ENCODE assay signal across 17 cellular contexts in the genomic region with DNA sequence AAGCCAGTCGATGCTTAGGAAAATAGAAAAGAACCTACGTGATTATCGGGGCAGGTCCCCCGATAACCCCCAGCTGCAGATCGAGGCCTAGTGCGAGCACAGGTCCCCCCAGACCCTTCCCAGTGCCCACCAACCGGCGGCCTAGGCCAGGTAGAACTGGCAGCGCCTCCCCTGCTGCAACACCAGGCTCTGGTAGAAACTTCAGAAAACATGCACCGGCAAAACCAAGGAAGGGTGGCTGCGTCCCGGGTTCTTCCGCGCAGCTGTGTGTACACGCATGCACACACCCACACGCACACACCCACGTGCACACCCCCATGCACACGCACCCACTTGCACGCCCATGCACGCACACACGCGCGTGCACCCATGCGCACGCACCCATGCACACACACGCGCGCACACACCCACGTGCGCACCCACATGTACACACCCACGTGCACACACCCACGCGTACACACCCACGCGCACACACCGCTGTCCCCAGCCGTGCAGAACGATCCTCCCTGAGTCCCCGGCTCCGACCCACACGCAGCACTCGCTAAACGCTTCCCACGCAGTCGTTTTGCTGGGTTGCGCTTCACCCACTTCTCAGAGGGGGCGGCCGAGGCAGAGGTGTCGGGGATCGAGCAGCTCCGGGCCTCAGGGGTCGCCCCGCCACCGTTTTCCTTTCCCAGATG. TPM values are rescaled to one million over a fixed set of nuclear protein-coding genes. Genes with fewer than 3 reads are reported as not detected.
DNase-seq lines count a peak whose midpoint lies in the region; ATAC-seq and TF ChIP-seq lines count a peak whose summit lies in the region.
"Had no signal": no experiment of that assay in that cellular context is flagged by ENCODE, and none has a peak within 500 bp of the region (broad histone marks: within the 10 kb centered on the region; RNA-seq: fewer than 3 reads in every experiment).

No MANE protein-coding gene starts in this region.

- H3K27me3 ChIP-seq in HUES64 (ENCODE audit: insufficient read depth, low read length), result peaks cover 72% of the 10 kb centered on the region
- H3K27me3 ChIP-seq in osteoblast (ENCODE audit: insufficient read depth, low read length), result peaks cover 67% of the 10 kb centered on the region

- TF ChIP-seq CTCF in osteoblast (IDR thresholded peaks at IDR 0.05; ENCODE audit: extremely low read depth, low read depth, low read length), result no peak
- no peak for TF ChIP-seq CTCF in GM13977 (IDR thresholded peaks at IDR 0.05; ENCODE audit: extremely low read depth, insufficient read depth, missing control alignments)

- DNase-seq in ecto neural progenitor cell (ENCODE audit: low spot score), result peak; percentile 47
- peak; percentile 74 for DNase-seq in osteoblast (ENCODE audit: insufficient read length, low spot score, missing footprints)
- DNase-seq in GM13977 (ENCODE audit: low spot score), result no peak
- DNase-seq: activated T-cell treated with anti-CD3 and anti-CD28 coated beads for 4 hours, cortex of kidney, DMS79 treated with DMSO at 0.1 percent for 48 hours, lower lobe of right lung, NCI-H1048, substantia nigra had no signal

- H3K9ac ChIP-seq in HUES64 (ENCODE audit: low read depth, low read length), result peak overlapping the region; percentile 54; the same call in 1 of the 2 replicates

- no peak overlapping the region for H3K4me2 ChIP-seq in osteoblast (ENCODE audit: insufficient read depth, low read length)
- H3K4me2 ChIP-seq: hepatocyte had no signal

- H3K36me3 ChIP-seq in HUES64 (ENCODE audit: insufficient read depth, low read length), result no peaks in the 10 kb centered on the region
- H3K36me3 ChIP-seq in osteoblast (ENCODE audit: insufficient read depth, low read length), result no peaks in the 10 kb centered on the region
- H3K36me3 ChIP-seq: esophagus muscularis mucosa, lower lobe of right lung had no signal

- peak overlapping the region; percentile 47 for H3K4me3 ChIP-seq in HUES64 (ENCODE audit: low read length)
- no peak overlapping the region for H3K4me3 ChIP-seq in osteoblast (ENCODE audit: insufficient read depth, low read length)
- H3K4me3 ChIP-seq: esophagus muscularis mucosa, hepatocyte, lower lobe of right lung had no signal

- H3K79me2 ChIP-seq in osteoblast (ENCODE audit: insufficient read depth, low read length), result no peaks in the 10 kb centered on the region
- H3K79me2 ChIP-seq: hepatocyte had no signal

- H2AFZ ChIP-seq in osteoblast (ENCODE audit: low read length), result no peak overlapping the region
- H2AFZ ChIP-seq: hepatocyte had no signal

- no peak for ATAC-seq in GM18519 (IDR thresholded peaks at IDR 0.05; ENCODE audit: low FRiP score, unreplicated experiment)
- ATAC-seq: lower lobe of right lung had no signal

- H3K9me3 ChIP-seq in HUES64 (ENCODE audit: insufficient read depth, low read depth, low read length) (no peaks in the 10 kb centered on the region), osteoblast (ENCODE audit: low read depth, low read length) (no peaks in the 10 kb centered on the region)
- H3K9me3 ChIP-seq: esophagus muscularis mucosa, lower lobe of right lung had no signal

- peaks cover 55% of the 10 kb centered on the region for H3K4me1 ChIP-seq in HUES64 (ENCODE audit: insufficient read depth, low read length)
- no peaks in the 10 kb centered on the region for H3K4me1 ChIP-seq in osteoblast (ENCODE audit: insufficient read depth, low read length)

- H3K27ac ChIP-seq in HUES64 (ENCODE audit: low read depth, low read length) (peak overlapping the region; percentile 77; the same call in 1 of the 2 replicates), osteoblast (ENCODE audit: low read depth, low read length) (no peak overlapping the region)
- H3K27ac ChIP-seq: C4-2B, esophagus muscularis mucosa, hepatocyte, lower lobe of right lung had no signal

- in situ Hi-C loops in GM13977 (cut with MboI; ENCODE audit: low pct_unique_long_range_greater_than_20kb, low sequenced_read_pairs, unreplicated experiment), result no loop called here

- H4K20me1 ChIP-seq in osteoblast (ENCODE audit: insufficient read depth, low read length), result no peaks in the 10 kb centered on the region

- WGBS in HUES64, result 2% methylated on average over 54 of the region's 54 CpGs

RNA-seq across cellular contexts. Expression of a gene that starts 5.2 kb away (rescaled TPM):
- polyA plus RNA-seq in HUES64 (2013, experiment 1 of 2), result 0.35 TPM
- polyA plus RNA-seq in HUES64 (2013, experiment 2 of 2), result 0.38 TPM
- total RNA-seq in osteoblast, result not detected in 2 replicates
- total RNA-seq: hepatocyte, neural crest cell, SK-MEL-5, skeletal muscle tissue had no signal

RNA-seq across cellular contexts. Expression of a gene that starts 9.2 kb away (rescaled TPM):
- polyA plus RNA-seq in HUES64 (2013, experiment 1 of 2), result not detected
- polyA plus RNA-seq in HUES64 (2013, experiment 2 of 2), result not detected
- not detected in 2 replicates for total RNA-seq in osteoblast
- total RNA-seq: esophagus muscularis mucosa, hepatocyte, lower lobe of right lung, neural crest cell, SK-MEL-5, skeletal muscle tissue had no signal
- polyA plus RNA-seq: hepatocyte had no signal

RNA-seq across cellular contexts. Expression of a gene that starts 24.2 kb away (rescaled TPM):
- polyA plus RNA-seq in HUES64 (2013, experiment 1 of 2), result not detected
- polyA plus RNA-seq in HUES64 (2013, experiment 2 of 2), result not detected
- total RNA-seq in osteoblast, result not detected in 2 replicates
- total RNA-seq: esophagus muscularis mucosa, hepatocyte, lower lobe of right lung, neural crest cell, SK-MEL-5, skeletal muscle tissue had no signal
- polyA plus RNA-seq: hepatocyte had no signal

RNA-seq across cellular contexts. Expression of a gene that starts 39.4 kb away (rescaled TPM):
- polyA plus RNA-seq in HUES64 (2013, experiment 1 of 2), result not detected
- polyA plus RNA-seq in HUES64 (2013, experiment 2 of 2), result not detected
- not detected in 2 replicates for total RNA-seq in osteoblast
- total RNA-seq: esophagus muscularis mucosa, hepatocyte, lower lobe of right lung, neural crest cell, SK-MEL-5, skeletal muscle tissue had no signal
- polyA plus RNA-seq: hepatocyte had no signal

RNA-seq across cellular contexts. Expression of a gene that starts 48.4 kb away (rescaled TPM):
- not detected for polyA plus RNA-seq in HUES64 (2013, experiment 1 of 2)
- not detected for polyA plus RNA-seq in HUES64 (2013, experiment 2 of 2)
- total RNA-seq in osteoblast, result not detected in 2 replicates
- total RNA-seq: esophagus muscularis mucosa, hepatocyte, lower lobe of right lung, neural crest cell, SK-MEL-5, skeletal muscle tissue had no signal
- polyA plus RNA-seq: hepatocyte had no signal
